In the genomic region with DNA sequence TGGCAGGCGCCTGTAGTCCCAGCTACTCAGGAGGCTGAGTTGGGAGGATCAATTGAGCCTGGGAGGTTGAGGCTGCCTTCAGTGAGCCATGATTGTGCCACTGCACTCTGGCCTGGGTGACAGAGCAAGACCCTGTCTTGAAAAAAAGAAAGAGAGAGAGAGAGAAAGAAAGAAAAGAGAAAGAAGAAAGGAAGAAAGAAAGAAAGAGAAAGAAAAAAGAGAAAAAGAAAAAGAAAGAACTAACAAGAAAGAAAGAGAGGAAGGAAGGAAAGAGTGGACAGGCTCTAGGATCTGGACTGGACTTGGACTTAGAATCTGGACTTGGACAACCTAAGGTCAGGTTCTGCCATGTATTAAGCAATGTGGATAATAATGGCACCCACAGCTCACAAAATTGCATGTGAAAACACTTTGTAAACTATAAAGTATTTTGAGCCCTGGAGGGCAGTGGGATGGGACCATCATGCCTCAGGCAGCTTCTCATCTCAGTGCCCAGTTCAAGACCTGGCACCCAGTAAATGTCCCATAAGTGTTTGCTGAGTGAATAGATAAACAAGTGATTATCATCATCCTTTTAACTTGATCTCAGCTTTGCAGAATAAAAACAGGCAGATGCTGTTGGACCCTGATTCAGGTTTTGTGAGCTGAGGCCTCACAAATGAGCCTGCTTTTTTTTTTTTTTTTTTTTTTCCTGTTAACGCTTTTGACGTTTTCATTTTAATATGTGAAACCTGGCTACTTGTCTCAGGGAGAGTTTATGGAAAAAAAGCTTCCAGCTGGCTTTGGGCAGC, we compare ENCODE assay signal across 11 cellular contexts. TPM values are rescaled to one million over a fixed set of nuclear protein-coding genes. Genes with fewer than 3 reads are reported as not detected.
DNase-seq lines count a peak whose midpoint lies in the region; ATAC-seq and TF ChIP-seq lines count a peak whose summit lies in the region.
"Had no signal": no experiment of that assay in that cellular context is flagged by ENCODE, and none has a peak within 500 bp of the region (broad histone marks: within the 10 kb centered on the region; RNA-seq: fewer than 3 reads in every experiment).

No MANE protein-coding gene starts in this region.

- H3K4me1 ChIP-seq in colonic mucosa, result peaks cover 10% of the 10 kb centered on the region
- peaks cover 50% of the 10 kb centered on the region for H3K4me1 ChIP-seq in MM.1S (ENCODE audit: low read length)
- H3K4me1 ChIP-seq in mammary epithelial cell (ENCODE audit: insufficient read depth, low read length), result peaks cover 18% of the 10 kb centered on the region

- H3K9me2 ChIP-seq in MM.1S (replicated peaks; ENCODE audit: insufficient read depth, low read length), result no peaks in the 10 kb centered on the region

- WGBS in mammary epithelial cell (ENCODE audit: low coverage, missing lambda C conversion rate), result 98% methylated on average over 3 of the region's 3 CpGs

- in situ Hi-C loops in mammary epithelial cell (cut with MboI; ENCODE audit: low sequenced_read_pairs in 2 of 2), result no loop called here

- H2AFZ ChIP-seq in MM.1S (ENCODE audit: low read length), result no peak overlapping the region
- H2AFZ ChIP-seq in mammary epithelial cell (ENCODE audit: low read depth, low read length), result no peak overlapping the region

- H3K4me2 ChIP-seq in MM.1S (ENCODE audit: low read depth, low read length), result no peak overlapping the region
- no peak overlapping the region for H3K4me2 ChIP-seq in mammary epithelial cell (ENCODE audit: insufficient read depth, low read depth, low read length)

- no peaks in the 10 kb centered on the region for H3K9me3 Mint-ChIP-seq in stimulated activated memory B cell treated with anti-CD40 and anti-IgM and Interleukin-4, amounts not matched to agents 10 μg/mL and 1 μg/mL and 100 μg/mL, for 72 hours
- H3K9me3 Mint-ChIP-seq: HFFc6 had no signal

- CTCF ChIA-PET in mammary epithelial cell (lab: Charles Lee; ENCODE audit: low non-redundant PET), result no interaction called here

- H3K4me3 ChIP-seq in colonic mucosa (no peak overlapping the region), MM.1S (ENCODE audit: low read length) (no peak overlapping the region), mammary epithelial cell (replicated peaks in 1 of 3; ENCODE audit: insufficient read depth in 1 of 3, low read depth in 2 of 3, low read length in 3 of 3) (no peak overlapping the region)

- H4K20me1 ChIP-seq in MM.1S (ENCODE audit: insufficient read depth, low read length), result no peaks in the 10 kb centered on the region
- no peaks in the 10 kb centered on the region for H4K20me1 ChIP-seq in mammary epithelial cell (ENCODE audit: insufficient read depth, low read length)

- no peak for ATAC-seq in stimulated activated memory B cell treated with anti-CD40 and anti-IgM and Interleukin-4, amounts not matched to agents 10 μg/mL and 1 μg/mL and 100 μg/mL, for 72 hours

- H3K9me3 ChIP-seq in colonic mucosa (no peaks in the 10 kb centered on the region), MM.1S (replicated peaks; ENCODE audit: insufficient read depth, low read length) (no peaks in the 10 kb centered on the region), mammary epithelial cell (replicated peaks; ENCODE audit: insufficient read depth, low read length) (no peaks in the 10 kb centered on the region)

- H3K27ac ChIP-seq in colonic mucosa, result peak overlapping the region; percentile 13
- H3K27ac ChIP-seq in MM.1S (ENCODE audit: low read length), result no peak overlapping the region
- no peak overlapping the region for H3K27ac ChIP-seq in mammary epithelial cell (ENCODE audit: insufficient read depth, low read depth, low read length)

- H3K27me3 ChIP-seq in colonic mucosa, result no peaks in the 10 kb centered on the region
- no peaks in the 10 kb centered on the region for H3K27me3 ChIP-seq in MM.1S (replicated peaks; ENCODE audit: insufficient read depth, low read length)
- H3K27me3 ChIP-seq in mammary epithelial cell (ENCODE audit: insufficient read depth, low read length), result peaks cover 2% of the 10 kb centered on the region

- peaks cover 22% of the 10 kb centered on the region for H3F3A ChIP-seq in MM.1S (ENCODE audit: insufficient read depth, low read length)

- dilution Hi-C loops in mammary epithelial cell (cut with HindIII; ENCODE audit: low sequenced_read_pairs), result no loop called here

- TF ChIP-seq CTCF in colonic mucosa (IDR thresholded peaks at IDR 0.05), result no peak
- TF ChIP-seq CTCF in MM.1S (IDR thresholded peaks at IDR 0.05; ENCODE audit: low read length), result no peak
- TF ChIP-seq CTCF in mammary epithelial cell (conservative IDR thresholded peaks at IDR 0.05 in 1 of 2, IDR thresholded peaks at IDR 0.05 in 1 of 2; ENCODE audit: extremely low read depth in 1 of 2, insufficient read depth in 1 of 2, low read depth in 1 of 2, low read length in 2 of 2), result no peak

- no TSS peak for BruUV-seq in mammary epithelial cell (replicated peaks; lab: Mats Ljungman, UMichigan)

- H3K79me2 ChIP-seq in MM.1S (ENCODE audit: low read length) (no peaks in the 10 kb centered on the region), mammary epithelial cell (ENCODE audit: insufficient read depth, low read length) (no peaks in the 10 kb centered on the region)

- H3K27ac Mint-ChIP-seq in stimulated activated memory B cell treated with anti-CD40 and anti-IgM and Interleukin-4, amounts not matched to agents 10 μg/mL and 1 μg/mL and 100 μg/mL, for 72 hours, result peak overlapping the region; percentile 93
- H3K27ac Mint-ChIP-seq: HFFc6 had no signal

- DNase-seq in NCI-H510A treated with DMSO at 0.1 percent for 48 hours (lab: John Stamatoyannopoulos, UW) (peak; percentile 80), NCI-H510A (lab: John Stamatoyannopoulos, UW) (no peak), NCI-H82 treated with DMSO at 0.1 percent for 48 hours (lab: John Stamatoyannopoulos, UW; ENCODE audit: unreplicated experiment) (peak; percentile 23), colonic mucosa (no peak), dermis blood vessel endothelial cell (no peak), MM.1S (no peak), mammary epithelial cell (no peak)
- DNase-seq: HFFc6, NCI-H2171, trophoblast cell had no signal

- H3K36me3 ChIP-seq in colonic mucosa (no peaks in the 10 kb centered on the region), MM.1S (replicated peaks; ENCODE audit: insufficient read depth, low read length) (no peaks in the 10 kb centered on the region), mammary epithelial cell (ENCODE audit: insufficient read depth, low read length) (no peaks in the 10 kb centered on the region)

- no peak overlapping the region for H3K4me3 Mint-ChIP-seq in stimulated activated memory B cell treated with anti-CD40 and anti-IgM and Interleukin-4, amounts not matched to agents 10 μg/mL and 1 μg/mL and 100 μg/mL, for 72 hours
- H3K4me3 Mint-ChIP-seq: HFFc6 had no signal

- intact Hi-C loops in colonic mucosa (cut with DNase I), result no loop called here
- intact Hi-C loops in mammary epithelial cell (cut with micrococcal nuclease), result no loop called here

- no peaks in the 10 kb centered on the region for H3K36me3 Mint-ChIP-seq in stimulated activated memory B cell treated with anti-CD40 and anti-IgM and Interleukin-4, amounts not matched to agents 10 μg/mL and 1 μg/mL and 100 μg/mL, for 72 hours

- peaks cover 59% of the 10 kb centered on the region for H3K4me1 Mint-ChIP-seq in stimulated activated memory B cell treated with anti-CD40 and anti-IgM and Interleukin-4, amounts not matched to agents 10 μg/mL and 1 μg/mL and 100 μg/mL, for 72 hours

- H3K27me3 Mint-ChIP-seq in stimulated activated memory B cell treated with anti-CD40 and anti-IgM and Interleukin-4, amounts not matched to agents 10 μg/mL and 1 μg/mL and 100 μg/mL, for 72 hours, result no peaks in the 10 kb centered on the region

- H3K9ac ChIP-seq in colonic mucosa (ENCODE audit: low read depth in 2 of 2, low read length in 2 of 2), result no peak overlapping the region
- no peak overlapping the region for H3K9ac ChIP-seq in MM.1S (ENCODE audit: low read length)
- H3K9ac ChIP-seq in mammary epithelial cell (ENCODE audit: insufficient read depth, low read length), result no peak overlapping the region

RNA-seq across cellular contexts. Expression of a gene that starts 12.8 kb away (rescaled TPM):
- total RNA-seq in colonic mucosa, result 10 to 100 TPM; 23.8 to 50.3 TPM
- total RNA-seq in dermis blood vessel endothelial cell, result 20.4 and 81.7 TPM in 2 replicates
- total RNA-seq in mammary epithelial cell, result 10 to 100 TPM in 1 of 2 donors, 1 to 10 TPM in 1; 4.3 to 52.9 TPM
- 60.9 TPM for polyA plus RNA-seq in mammary epithelial cell
- polyA minus RNA-seq in mammary epithelial cell, result 47.9 TPM

RNA-seq across cellular contexts. Expression of a gene that starts 36.8 kb away (rescaled TPM):
- total RNA-seq in colonic mucosa, result 1 to 10 TPM; 1.5 to 3.1 TPM
- total RNA-seq in dermis blood vessel endothelial cell, result 1.1 and 4.4 TPM in 2 replicates
- total RNA-seq in mammary epithelial cell, result 1 to 10 TPM in 1 of 2 donors, under 1 TPM in 1; 0.89 to 1.0 TPM
- polyA plus RNA-seq in mammary epithelial cell, result 0.28 TPM
- not detected for polyA minus RNA-seq in mammary epithelial cell

RNA-seq across cellular contexts. Expression of a gene that starts 47.1 kb away (rescaled TPM):
- 10 to 100 TPM; 33.2 to 60.2 TPM for total RNA-seq in colonic mucosa
- 21.8 and 33.9 TPM in 2 replicates for total RNA-seq in dermis blood vessel endothelial cell
- 10 to 100 TPM; 38.2 to 73.0 TPM for total RNA-seq in mammary epithelial cell
- 24.9 TPM for polyA plus RNA-seq in mammary epithelial cell
- polyA minus RNA-seq in mammary epithelial cell, result 11.8 TPM

Comparison
In these comparisons a context has a peak if more than half of its experiments do, and no peak if none do; other contexts are left out.
1. DNase-seq: peak in NCI-H510A treated with DMSO at 0.1 percent for 48 hours (single experiment) and NCI-H82 treated with DMSO at 0.1 percent for 48 hours (single experiment); none in NCI-H510A (single experiment), colonic mucosa (single experiment), dermis blood vessel endothelial cell (single experiment), MM.1S (single experiment) and mammary epithelial cell (single experiment).